ENCODE assay signal across 29 cellular contexts in the genomic region with DNA sequence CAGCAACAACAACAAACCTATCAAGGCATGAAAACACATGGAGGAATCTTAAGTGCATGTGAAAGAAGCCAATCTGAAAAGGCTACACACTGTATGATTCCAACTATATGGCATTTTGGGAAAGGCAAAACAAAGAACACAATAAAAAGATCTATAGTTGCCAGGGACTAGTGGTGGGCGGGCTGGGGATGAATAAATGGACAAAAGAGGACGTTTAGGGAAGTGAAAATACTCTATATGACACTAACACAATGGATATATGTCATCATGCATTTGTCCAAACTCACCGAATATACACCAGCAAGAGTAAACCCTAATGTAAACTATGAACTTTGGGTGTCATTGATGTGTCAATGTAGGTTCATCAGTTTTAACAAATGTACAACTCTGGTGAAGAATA.
"Had no signal": no experiment of that assay in that cellular context is flagged by ENCODE, and none has a peak within 500 bp of the region (broad histone marks: within the 10 kb centered on the region; RNA-seq: fewer than 3 reads in every experiment).

No MANE protein-coding gene starts in this region.

- H3K9me3 ChIP-seq: Peyer's patch, SJSA1, SK-N-SH had no signal

- H3K36me3 ChIP-seq: Peyer's patch, SJSA1 had no signal

- DNase-seq: activated CD4-positive, alpha-beta memory T cell treated with anti-CD3 and anti-CD28 coated beads for 36 hours; activated CD4-positive, alpha-beta T cell treated with anti-CD3 and anti-CD28 coated beads for 36 hours; activated CD4-positive, alpha-beta T cell treated with anti-CD3 and anti-CD28 coated beads, Interleukin-2, amount 10 ng/mL, durations not matched to agents 7 days and 5 days; activated CD8-positive, alpha-beta memory T cell treated with anti-CD3 and anti-CD28 coated beads, Interleukin-2, amount 50 U/mL, for 4 hours; activated gamma-delta T cell treated with Interleukin-2 at 50 U/mL for 16 hours; activated naive CD4-positive, alpha-beta T cell treated with anti-CD3 and anti-CD28 coated beads for 36 hours; activated T-cell treated with anti-CD3 and anti-CD28 coated beads for 4 hours; activated T-cell treated with anti-CD3 and anti-CD28 coated beads, Interleukin-2, amount 50 U/mL, for 4 hours; anterior cingulate cortex; caudate nucleus; cerebellar nuclear complex; MM.1S; NCI-H1092; NCI-H1436 treated with DMSO at 0.1 percent for 48 hours; NCI-H1694 treated with DMSO at 0.1 percent for 48 hours; NCI-H2029; NCI-H345; NCI-H524 treated with DMSO at 0.1 percent for 48 hours; NCI-H748 treated with DMSO at 0.1 percent for 48 hours; NK-92 treated with Interleukin-12 subunit alpha and Interleukin-12 subunit beta, amount 100 ng/mL, for 24 hours; PC-3; Peyer's patch; RPMI8226; SHP77 treated with DMSO at 0.1 percent for 48 hours; SK-N-SH had no signal

- H3K27me3 ChIP-seq: Peyer's patch, SJSA1 had no signal

- H3K4me3 ChIP-seq: Peyer's patch, SJSA1 had no signal

- ATAC-seq: activated CD4-positive, alpha-beta T cell treated with anti-CD3 and anti-CD28 coated beads for 36 hours; activated CD4-positive, CD25-positive, alpha-beta regulatory T cell treated with anti-CD3 and anti-CD28 coated beads, Interleukin-2, amount 50 U/mL, for 24 hours; activated naive CD4-positive, alpha-beta T cell treated with anti-CD3 and anti-CD28 coated beads, Interleukin-2, amount 50 U/mL, for 72 hours; activated T-cell treated with anti-CD3 and anti-CD28 coated beads, Interleukin-2, amount 50 U/mL, for 4 hours; PC-3; WTC11 had no signal

- H3K27ac ChIP-seq: Peyer's patch, SJSA1 had no signal

- H3K4me1 ChIP-seq: Peyer's patch, SJSA1 had no signal
